ENCODE assay signal across 9 cellular contexts in genomic region chr1:161185732-161186311, GRCh38. TPM values are rescaled to one million over a fixed set of nuclear protein-coding genes. Genes with fewer than 3 reads are reported as not detected.
DNase-seq lines count a peak whose midpoint lies in the region; ATAC-seq lines count a peak whose summit lies in the region.
"Had no signal": no experiment of that assay in that cellular context is flagged by ENCODE, and none has a peak within 500 bp of the region (broad histone marks: within the 10 kb centered on the region; RNA-seq: fewer than 3 reads in every experiment).

No MANE protein-coding gene starts in this region.

- peaks cover 14% of the 10 kb centered on the region for H3K4me1 ChIP-seq in SJCRH30
- H3K4me1 ChIP-seq in aorta (ENCODE audit: control insufficient read depth in 1 of 2, insufficient read depth in 2 of 2, low read length in 2 of 2), result no peaks in the 10 kb centered on the region

- 42 to 47% methylated on average over 2 of the region's 2 CpGs for WGBS in aorta, 2 donors

- DNase-seq in SJCRH30 (no peak), left ventricle myocardium superior (no peak), aorta (peak; percentile 42 to 61), iPS-NIHi11 (ENCODE audit: low spot score) (no peak), NCI-H226 (no peak), EL (no peak)

- H3K36me3 ChIP-seq in SJCRH30 (peaks cover 6% of the 10 kb centered on the region; the same call in 1 of the 2 replicates), aorta (ENCODE audit: control insufficient read depth in 1 of 2, insufficient read depth in 2 of 2, low read length in 1 of 2) (no peaks in the 10 kb centered on the region)

- H3K27ac ChIP-seq in SJCRH30 (peak overlapping the region; percentile 48), aorta (ENCODE audit: low read depth in 1 of 2, low read length in 2 of 2) (no peak overlapping the region)

- intact Hi-C loops in left ventricle myocardium superior (cut with micrococcal nuclease) (loop anchor here (2.0 kb wide), 1 partner anchor 15 kb away; no protein-coding TSS in a partner anchor), aorta (cut with DNase I) (no loop called here)

- 0 out of 2 replicates have a peak overlapping the region, but pooled peaks have one; percentile 8 for H3K4me3 ChIP-seq in SJCRH30
- H3K4me3 ChIP-seq in aorta (ENCODE audit: low read length in 2 of 2), result no peak overlapping the region

- H3K9me3 ChIP-seq in SJCRH30 (replicated peaks), result no peaks in the 10 kb centered on the region
- H3K9me3 ChIP-seq in aorta (ENCODE audit: control insufficient read depth, low read length), result no peaks in the 10 kb centered on the region

- no peaks in the 10 kb centered on the region for H3K27me3 ChIP-seq in SJCRH30
- H3K27me3 ChIP-seq in aorta (ENCODE audit: control insufficient read depth in 1 of 2, insufficient read depth in 2 of 2, low read length in 1 of 2), result no peaks in the 10 kb centered on the region

- ATAC-seq in GM18519 (IDR thresholded peaks at IDR 0.05; ENCODE audit: low FRiP score, unreplicated experiment) (peak; percentile 16), HG02763 (IDR thresholded peaks at IDR 0.05; ENCODE audit: unreplicated experiment) (peak; percentile 6), left ventricle myocardium superior (peak; percentile 46), aorta (ENCODE audit: low FRiP score) (peak; percentile 34)

RNA-seq across cellular contexts. Expression of gene B4GALT3, which starts 8.5 kb away (rescaled TPM):
- total RNA-seq in SJCRH30 (2014; rRNA removed; shearing (Covaris generic)), result 31.4 and 36.3 TPM in 2 replicates
- total RNA-seq in left ventricle myocardium superior, result 23.6 TPM
- total RNA-seq in aorta, result 10 to 100 TPM; 26.8 to 29.8 TPM
- 10 to 100 TPM; 13.9 to 23.1 TPM for polyA plus RNA-seq in aorta

RNA-seq across cellular contexts. Expression of gene ADAMTS4, which starts 13.0 kb away (rescaled TPM):
- 9.6 and 11.0 TPM in 2 replicates for total RNA-seq in SJCRH30 (2014; rRNA removed; shearing (Covaris generic))
- 7.2 TPM for total RNA-seq in left ventricle myocardium superior
- total RNA-seq in aorta, result 100 to 1,000 TPM in 1 of 2 donors, 10 to 100 TPM in 1; 78.9 to 207 TPM
- polyA plus RNA-seq in aorta, result 1 to 10 TPM; 1.4 to 6.8 TPM
- total RNA-seq: HT1080 had no signal

RNA-seq across cellular contexts. Expression of gene NDUFS2, which starts 16.3 kb away (rescaled TPM):
- 60.3 and 60.5 TPM in 2 replicates for total RNA-seq in SJCRH30 (2014; rRNA removed; shearing (Covaris generic))
- total RNA-seq in left ventricle myocardium superior (335 TPM), aorta (10 to 100 TPM; 55.3 to 63.4 TPM)
- polyA plus RNA-seq in aorta, result 10 to 100 TPM; 64.2 to 88.1 TPM

RNA-seq across cellular contexts. Expression of gene PPOX, which starts 19.6 kb away (rescaled TPM):
- 11.1 and 13.5 TPM in 2 replicates for total RNA-seq in SJCRH30 (2014; rRNA removed; shearing (Covaris generic))
- total RNA-seq in left ventricle myocardium superior (10.7 TPM), aorta (10 to 100 TPM; 16.3 to 30.9 TPM)
- 100 to 1,000 TPM in 1 of 2 donors, 10 to 100 TPM in 1; 17.0 to 126 TPM for polyA plus RNA-seq in aorta

RNA-seq across cellular contexts. Expression of gene USP21, which starts 26.5 kb away (rescaled TPM):
- 16.0 and 17.6 TPM in 2 replicates for total RNA-seq in SJCRH30 (2014; rRNA removed; shearing (Covaris generic))
- total RNA-seq in left ventricle myocardium superior (22.9 TPM), aorta (10 to 100 TPM; 16.4 to 28.1 TPM)
- 10 to 100 TPM; 15.7 to 24.7 TPM for polyA plus RNA-seq in aorta

Comparison
In these comparisons a context has a peak if more than half of its experiments do, and no peak if none do; other contexts are left out.
1. DNase-seq: peak in aorta (2 of 2); none in SJCRH30 (0 of 2), left ventricle myocardium superior (single experiment), iPS-NIHi11 (single experiment), NCI-H226 (single experiment) and EL (single experiment).
2. Peak in every context shown above with its lines, with median percentiles within 50 percentile points of each other: ATAC-seq.